24 cellular contexts compared by ENCODE assay signal in the genomic region with DNA sequence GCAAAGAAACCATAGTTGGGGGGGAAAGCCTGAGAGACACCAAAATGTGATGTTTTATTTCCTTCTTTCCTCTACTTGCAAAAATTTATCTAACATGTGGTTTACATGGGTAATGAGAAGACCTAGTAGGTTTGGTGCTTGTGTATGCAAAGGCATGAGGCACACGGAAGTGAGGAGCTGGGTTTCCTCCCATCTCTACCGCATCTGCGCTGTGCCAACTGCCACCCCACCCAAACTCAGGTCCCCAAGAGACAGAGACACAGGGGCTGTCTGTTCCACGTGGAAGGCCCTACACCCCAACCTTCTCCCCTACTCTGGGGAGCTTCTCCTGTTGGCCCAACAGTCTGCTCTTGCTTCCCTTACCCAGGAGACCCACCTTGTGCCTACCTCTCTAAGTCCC. TPM values are rescaled to one million over a fixed set of nuclear protein-coding genes. Genes with fewer than 3 reads are reported as not detected.
DNase-seq lines count a peak whose midpoint lies in the region; ATAC-seq and TF ChIP-seq lines count a peak whose summit lies in the region.
"Had no signal": no experiment of that assay in that cellular context is flagged by ENCODE, and none has a peak within 500 bp of the region (broad histone marks: within the 10 kb centered on the region; RNA-seq: fewer than 3 reads in every experiment).

No MANE protein-coding gene starts in this region.

- peak overlapping the region; percentile 42 for H3K27ac Mint-ChIP-seq in activated CD4-positive, alpha-beta memory T cell treated with anti-CD3 and anti-CD28 coated beads for 36 hours
- peak overlapping the region; percentile 96 to 99 for H3K27ac Mint-ChIP-seq in effector memory CD8-positive, alpha-beta T cell
- H3K27ac Mint-ChIP-seq in nephron progenitor cell = no peak overlapping the region
- H3K27ac Mint-ChIP-seq: B cell; endodermal cell; mesothelial cell of epicardium; T-helper 1 cell treated with Interleukin-12 subunit alpha and Interleukin-12 subunit beta and Interleukin-4 antibody, amounts not matched to agents 30 μg/mL and 1 μg/mL, for 36 hours had no signal

- H3K27me3 Mint-ChIP-seq in activated CD4-positive, alpha-beta memory T cell treated with anti-CD3 and anti-CD28 coated beads for 36 hours = no peaks in the 10 kb centered on the region
- no peaks in the 10 kb centered on the region for H3K27me3 Mint-ChIP-seq in effector memory CD8-positive, alpha-beta T cell
- H3K27me3 Mint-ChIP-seq in nephron progenitor cell (ENCODE audit: low read depth, poor library complexity) = peaks cover 16% of the 10 kb centered on the region
- H3K27me3 Mint-ChIP-seq: B cell had no signal

- no peak overlapping the region for H3K4me3 Mint-ChIP-seq in activated CD4-positive, alpha-beta memory T cell treated with anti-CD3 and anti-CD28 coated beads for 36 hours
- peak overlapping the region; percentile 69 for H3K4me3 Mint-ChIP-seq in effector memory CD8-positive, alpha-beta T cell
- no peak overlapping the region for H3K4me3 Mint-ChIP-seq in nephron progenitor cell
- H3K4me3 Mint-ChIP-seq: B cell; endodermal cell; mesothelial cell of epicardium; T-helper 1 cell treated with Interleukin-12 subunit alpha and Interleukin-12 subunit beta and Interleukin-4 antibody, amounts not matched to agents 30 μg/mL and 1 μg/mL, for 36 hours had no signal

- peak; percentile 72 for ATAC-seq in effector memory CD8-positive, alpha-beta T cell (replicated peaks)
- ATAC-seq in stimulated activated naive CD8-positive, alpha-beta T cell treated with anti-CD3 and anti-CD28 coated beads, Interleukin-15, Interleukin-2, amounts not matched to agents 100 U/mL and 50 U/mL, for 24 hours = no peak
- ATAC-seq: HCT116, left cardiac atrium, upper lobe of right lung had no signal

- intact Hi-C loops in activated CD4-positive, alpha-beta memory T cell treated with anti-CD3 and anti-CD28 coated beads for 36 hours (cut with micrococcal nuclease) = no loop called here

- CTCF ChIA-PET in activated CD4-positive, alpha-beta memory T cell treated with anti-CD3 and anti-CD28 coated beads for 36 hours (lab: Charles Lee) = no interaction called here

- DNase-seq in activated CD8-positive, alpha-beta memory T cell treated with anti-CD3 and anti-CD28 coated beads for 24 hours = peak; percentile 62
- no peak for DNase-seq in activated CD8-positive, alpha-beta memory T cell treated with anti-CD3 and anti-CD28 coated beads, Interleukin-2, amount 50 U/mL, for 48 hours
- no peak for DNase-seq in activated CD4-positive, alpha-beta memory T cell treated with anti-CD3 and anti-CD28 coated beads for 36 hours
- peak; percentile 27 to 49 (median 28) for DNase-seq in effector memory CD8-positive, alpha-beta T cell
- peak; percentile 10 for DNase-seq in stimulated activated naive CD8-positive, alpha-beta T cell treated with anti-CD3 and anti-CD28 coated beads, Interleukin-15, Interleukin-2, amounts not matched to agents 100 U/mL and 50 U/mL, for 24 hours
- DNase-seq in putamen (ENCODE audit: low spot score) = no peak
- no peak for DNase-seq in nephron progenitor cell
- no peak for DNase-seq in MV-4-11 (lab: John Stamatoyannopoulos, UW)
- DNase-seq: activated naive CD4-positive, alpha-beta T cell treated with Interleukin-2 at 50 U/mL for 16 hours; endodermal cell; glutamatergic neuron; left cardiac atrium; NCI-H1105 treated with DMSO at 0.1 percent for 48 hours; NCI-H2107; NCI-H510A treated with DMSO at 0.1 percent for 48 hours; NK-92 treated with Interleukin-12 subunit alpha and Interleukin-12 subunit beta, amount 100 ng/mL, for 24 hours; Peyer's patch; stimulated activated CD4-positive, alpha-beta T cell treated with anti-CD3 and anti-CD28 coated beads, Interleukin-2, amount 100 ng/mL, for 48 hours; upper lobe of right lung; WERI-Rb-1 had no signal

- H3K36me3 Mint-ChIP-seq in activated CD4-positive, alpha-beta memory T cell treated with anti-CD3 and anti-CD28 coated beads for 36 hours = peaks cover 9% of the 10 kb centered on the region
- peaks cover 34% of the 10 kb centered on the region for H3K36me3 Mint-ChIP-seq in effector memory CD8-positive, alpha-beta T cell (ENCODE audit: insufficient read depth)
- peaks cover 45% of the 10 kb centered on the region for H3K36me3 Mint-ChIP-seq in nephron progenitor cell (ENCODE audit: low read depth)

- no peaks in the 10 kb centered on the region for H3K9me3 Mint-ChIP-seq in activated CD4-positive, alpha-beta memory T cell treated with anti-CD3 and anti-CD28 coated beads for 36 hours
- H3K9me3 Mint-ChIP-seq in effector memory CD8-positive, alpha-beta T cell = no peaks in the 10 kb centered on the region
- H3K9me3 Mint-ChIP-seq in nephron progenitor cell = peaks cover 4% of the 10 kb centered on the region
- H3K9me3 Mint-ChIP-seq: endodermal cell; mesothelial cell of epicardium; T-helper 1 cell treated with Interleukin-12 subunit alpha and Interleukin-12 subunit beta and Interleukin-4 antibody, amounts not matched to agents 30 μg/mL and 1 μg/mL, for 36 hours had no signal

- peaks cover 30% of the 10 kb centered on the region for H3K4me1 Mint-ChIP-seq in activated CD4-positive, alpha-beta memory T cell treated with anti-CD3 and anti-CD28 coated beads for 36 hours (ENCODE audit: low read depth)
- H3K4me1 Mint-ChIP-seq in effector memory CD8-positive, alpha-beta T cell (ENCODE audit: low read depth in 2 of 2) = peaks cover 54 to 57% of the 10 kb centered on the region in 2 donors
- H3K4me1 Mint-ChIP-seq in nephron progenitor cell = peaks cover 33% of the 10 kb centered on the region

- POLR2A ChIA-PET in activated CD4-positive, alpha-beta memory T cell treated with anti-CD3 and anti-CD28 coated beads for 36 hours (lab: Charles Lee) = no interaction called here

- TF ChIP-seq CTCF in nephron progenitor cell (IDR thresholded peaks at IDR 0.05) = no peak

RNA-seq across cellular contexts. Expression of a gene that starts 4.8 kb away (rescaled TPM):
- total RNA-seq in activated CD4-positive, alpha-beta memory T cell treated with anti-CD3 and anti-CD28 coated beads for 36 hours = 1 to 10 TPM; 7.2 to 7.4 TPM

Comparison
In these comparisons a context has a peak if more than half of its experiments do, and no peak if none do; other contexts are left out.
1. DNase-seq: peak in activated CD8-positive, alpha-beta memory T cell treated with anti-CD3 and anti-CD28 coated beads for 24 hours (single experiment), effector memory CD8-positive, alpha-beta T cell (3 of 3) and stimulated activated naive CD8-positive, alpha-beta T cell treated with anti-CD3 and anti-CD28 coated beads, Interleukin-15, Interleukin-2, amounts not matched to agents 100 U/mL and 50 U/mL, for 24 hours (single experiment); none in activated CD8-positive, alpha-beta memory T cell treated with anti-CD3 and anti-CD28 coated beads, Interleukin-2, amount 50 U/mL, for 48 hours (single experiment), activated CD4-positive, alpha-beta memory T cell treated with anti-CD3 and anti-CD28 coated beads for 36 hours (single experiment), putamen (single experiment), nephron progenitor cell (single experiment) and MV-4-11 (single experiment).
2. H3K4me3 Mint-ChIP-seq: peak in effector memory CD8-positive, alpha-beta T cell (2 of 2); none in activated CD4-positive, alpha-beta memory T cell treated with anti-CD3 and anti-CD28 coated beads for 36 hours (single experiment) and nephron progenitor cell (single experiment).